ENCODE assay signal across 1 cellular context in the genomic region with DNA sequence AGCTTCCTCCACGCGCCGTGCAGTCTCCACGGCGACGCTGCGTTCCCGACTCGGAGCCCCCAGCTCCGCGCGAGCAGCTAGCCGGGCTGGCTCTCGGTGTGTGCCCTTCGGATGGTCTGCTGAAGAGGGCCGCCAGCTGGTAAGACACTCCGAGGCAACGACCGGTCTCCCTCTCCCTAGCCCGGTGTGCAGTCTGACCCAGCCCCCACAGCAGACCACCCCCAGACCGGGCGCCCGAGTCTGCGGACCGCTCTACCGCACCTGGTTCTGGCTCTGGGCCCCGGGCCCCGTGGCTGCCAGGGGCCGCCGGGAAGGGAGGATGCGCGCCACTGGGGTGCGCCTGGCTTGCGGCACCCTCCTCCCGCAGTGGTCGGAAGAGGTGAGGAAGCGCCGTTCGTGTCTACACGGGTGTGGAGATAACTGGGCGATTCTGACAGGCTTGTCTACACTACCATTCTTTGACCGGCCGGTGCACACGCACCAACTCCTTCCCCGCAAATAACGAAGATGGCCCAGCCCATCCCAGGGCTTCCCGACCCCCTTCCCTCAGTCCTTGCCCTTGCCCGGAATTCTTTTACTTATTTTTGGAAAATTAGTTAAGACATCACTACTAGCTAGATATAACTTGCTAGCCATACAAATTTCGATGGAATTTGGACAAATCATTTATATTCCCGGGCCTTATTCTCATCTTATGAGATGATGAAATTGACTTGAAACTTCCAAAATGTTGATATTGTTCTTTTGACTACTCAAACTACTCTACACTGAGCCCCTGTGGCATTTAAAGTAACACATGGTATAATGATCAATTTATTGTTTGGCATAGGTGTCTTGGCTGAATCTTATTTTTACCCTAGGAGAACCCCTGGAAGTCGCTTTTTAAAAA.
A peak's percentile ranks its signal among the peaks of the same experiment; 100 is the strongest.
TF ChIP-seq lines count a peak whose summit lies in the region.

No MANE protein-coding gene starts in this region.

TF ChIP-seq in K562, 482 proteins besides CTCF, POLR2A, EP300 and RAD21 (continued from another document and continues in another):
- TF ChIP-seq, protein P1, sequence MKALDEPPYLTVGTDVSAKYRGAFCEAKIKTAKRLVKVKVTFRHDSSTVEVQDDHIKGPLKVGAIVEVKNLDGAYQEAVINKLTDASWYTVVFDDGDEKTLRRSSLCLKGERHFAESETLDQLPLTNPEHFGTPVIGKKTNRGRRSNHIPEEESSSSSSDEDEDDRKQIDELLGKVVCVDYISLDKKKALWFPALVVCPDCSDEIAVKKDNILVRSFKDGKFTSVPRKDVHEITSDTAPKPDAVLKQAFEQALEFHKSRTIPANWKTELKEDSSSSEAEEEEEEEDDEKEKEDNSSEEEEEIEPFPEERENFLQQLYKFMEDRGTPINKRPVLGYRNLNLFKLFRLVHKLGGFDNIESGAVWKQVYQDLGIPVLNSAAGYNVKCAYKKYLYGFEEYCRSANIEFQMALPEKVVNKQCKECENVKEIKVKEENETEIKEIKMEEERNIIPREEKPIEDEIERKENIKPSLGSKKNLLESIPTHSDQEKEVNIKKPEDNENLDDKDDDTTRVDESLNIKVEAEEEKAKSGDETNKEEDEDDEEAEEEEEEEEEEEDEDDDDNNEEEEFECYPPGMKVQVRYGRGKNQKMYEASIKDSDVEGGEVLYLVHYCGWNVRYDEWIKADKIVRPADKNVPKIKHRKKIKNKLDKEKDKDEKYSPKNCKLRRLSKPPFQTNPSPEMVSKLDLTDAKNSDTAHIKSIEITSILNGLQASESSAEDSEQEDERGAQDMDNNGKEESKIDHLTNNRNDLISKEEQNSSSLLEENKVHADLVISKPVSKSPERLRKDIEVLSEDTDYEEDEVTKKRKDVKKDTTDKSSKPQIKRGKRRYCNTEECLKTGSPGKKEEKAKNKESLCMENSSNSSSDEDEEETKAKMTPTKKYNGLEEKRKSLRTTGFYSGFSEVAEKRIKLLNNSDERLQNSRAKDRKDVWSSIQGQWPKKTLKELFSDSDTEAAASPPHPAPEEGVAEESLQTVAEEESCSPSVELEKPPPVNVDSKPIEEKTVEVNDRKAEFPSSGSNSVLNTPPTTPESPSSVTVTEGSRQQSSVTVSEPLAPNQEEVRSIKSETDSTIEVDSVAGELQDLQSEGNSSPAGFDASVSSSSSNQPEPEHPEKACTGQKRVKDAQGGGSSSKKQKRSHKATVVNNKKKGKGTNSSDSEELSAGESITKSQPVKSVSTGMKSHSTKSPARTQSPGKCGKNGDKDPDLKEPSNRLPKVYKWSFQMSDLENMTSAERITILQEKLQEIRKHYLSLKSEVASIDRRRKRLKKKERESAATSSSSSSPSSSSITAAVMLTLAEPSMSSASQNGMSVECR (CRISPR knock-in tag; IDR thresholded peaks at IDR 0.05) = peak; percentile 58; the same call in 1 of the 2 replicates
- TF ChIP-seq, protein P2, sequence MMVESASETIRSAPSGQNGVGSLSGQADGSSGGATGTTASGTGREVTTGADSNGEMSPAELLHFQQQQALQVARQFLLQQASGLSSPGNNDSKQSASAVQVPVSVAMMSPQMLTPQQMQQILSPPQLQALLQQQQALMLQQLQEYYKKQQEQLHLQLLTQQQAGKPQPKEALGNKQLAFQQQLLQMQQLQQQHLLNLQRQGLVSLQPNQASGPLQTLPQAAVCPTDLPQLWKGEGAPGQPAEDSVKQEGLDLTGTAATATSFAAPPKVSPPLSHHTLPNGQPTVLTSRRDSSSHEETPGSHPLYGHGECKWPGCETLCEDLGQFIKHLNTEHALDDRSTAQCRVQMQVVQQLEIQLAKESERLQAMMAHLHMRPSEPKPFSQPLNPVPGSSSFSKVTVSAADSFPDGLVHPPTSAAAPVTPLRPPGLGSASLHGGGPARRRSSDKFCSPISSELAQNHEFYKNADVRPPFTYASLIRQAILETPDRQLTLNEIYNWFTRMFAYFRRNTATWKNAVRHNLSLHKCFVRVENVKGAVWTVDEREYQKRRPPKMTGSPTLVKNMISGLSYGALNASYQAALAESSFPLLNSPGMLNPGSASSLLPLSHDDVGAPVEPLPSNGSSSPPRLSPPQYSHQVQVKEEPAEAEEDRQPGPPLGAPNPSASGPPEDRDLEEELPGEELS (CRISPR knock-in tag; IDR thresholded peaks at IDR 0.05; ENCODE audit: borderline replicate concordance) = no peak
- no peak for TF ChIP-seq KAT8 (IDR thresholded peaks at IDR 0.05; ENCODE audit: low read depth)
- TF ChIP-seq ZKSCAN1 (IDR thresholded peaks at IDR 0.05; ENCODE audit: low read depth, low read length) = no peak
- TF ChIP-seq CREM (IDR thresholded peaks at IDR 0.05; ENCODE audit: low read depth) = peak; percentile 62; the same call in 1 of the 2 replicates
- no peak for TF ChIP-seq TEAD4 (IDR thresholded peaks at IDR 0.05; ENCODE audit: low read length)
- no peak for TF ChIP-seq TEAD4 (CRISPR knock-in tag; IDR thresholded peaks at IDR 0.05; ENCODE audit: borderline replicate concordance)
- TF ChIP-seq TCF3 (CRISPR knock-in tag; IDR thresholded peaks at IDR 0.05) = no peak
- TF ChIP-seq, protein P3, sequence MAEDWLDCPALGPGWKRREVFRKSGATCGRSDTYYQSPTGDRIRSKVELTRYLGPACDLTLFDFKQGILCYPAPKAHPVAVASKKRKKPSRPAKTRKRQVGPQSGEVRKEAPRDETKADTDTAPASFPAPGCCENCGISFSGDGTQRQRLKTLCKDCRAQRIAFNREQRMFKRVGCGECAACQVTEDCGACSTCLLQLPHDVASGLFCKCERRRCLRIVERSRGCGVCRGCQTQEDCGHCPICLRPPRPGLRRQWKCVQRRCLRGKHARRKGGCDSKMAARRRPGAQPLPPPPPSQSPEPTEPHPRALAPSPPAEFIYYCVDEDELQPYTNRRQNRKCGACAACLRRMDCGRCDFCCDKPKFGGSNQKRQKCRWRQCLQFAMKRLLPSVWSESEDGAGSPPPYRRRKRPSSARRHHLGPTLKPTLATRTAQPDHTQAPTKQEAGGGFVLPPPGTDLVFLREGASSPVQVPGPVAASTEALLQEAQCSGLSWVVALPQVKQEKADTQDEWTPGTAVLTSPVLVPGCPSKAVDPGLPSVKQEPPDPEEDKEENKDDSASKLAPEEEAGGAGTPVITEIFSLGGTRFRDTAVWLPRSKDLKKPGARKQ (CRISPR knock-in tag; IDR thresholded peaks at IDR 0.05) = no peak
- TF ChIP-seq, protein P4, sequence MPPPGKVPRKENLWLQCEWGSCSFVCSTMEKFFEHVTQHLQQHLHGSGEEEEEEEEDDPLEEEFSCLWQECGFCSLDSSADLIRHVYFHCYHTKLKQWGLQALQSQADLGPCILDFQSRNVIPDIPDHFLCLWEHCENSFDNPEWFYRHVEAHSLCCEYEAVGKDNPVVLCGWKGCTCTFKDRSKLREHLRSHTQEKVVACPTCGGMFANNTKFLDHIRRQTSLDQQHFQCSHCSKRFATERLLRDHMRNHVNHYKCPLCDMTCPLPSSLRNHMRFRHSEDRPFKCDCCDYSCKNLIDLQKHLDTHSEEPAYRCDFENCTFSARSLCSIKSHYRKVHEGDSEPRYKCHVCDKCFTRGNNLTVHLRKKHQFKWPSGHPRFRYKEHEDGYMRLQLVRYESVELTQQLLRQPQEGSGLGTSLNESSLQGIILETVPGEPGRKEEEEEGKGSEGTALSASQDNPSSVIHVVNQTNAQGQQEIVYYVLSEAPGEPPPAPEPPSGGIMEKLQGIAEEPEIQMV (tag; conservative IDR thresholded peaks at IDR 0.05; ENCODE audit: low read depth) = no peak
- TF ChIP-seq, protein P5, sequence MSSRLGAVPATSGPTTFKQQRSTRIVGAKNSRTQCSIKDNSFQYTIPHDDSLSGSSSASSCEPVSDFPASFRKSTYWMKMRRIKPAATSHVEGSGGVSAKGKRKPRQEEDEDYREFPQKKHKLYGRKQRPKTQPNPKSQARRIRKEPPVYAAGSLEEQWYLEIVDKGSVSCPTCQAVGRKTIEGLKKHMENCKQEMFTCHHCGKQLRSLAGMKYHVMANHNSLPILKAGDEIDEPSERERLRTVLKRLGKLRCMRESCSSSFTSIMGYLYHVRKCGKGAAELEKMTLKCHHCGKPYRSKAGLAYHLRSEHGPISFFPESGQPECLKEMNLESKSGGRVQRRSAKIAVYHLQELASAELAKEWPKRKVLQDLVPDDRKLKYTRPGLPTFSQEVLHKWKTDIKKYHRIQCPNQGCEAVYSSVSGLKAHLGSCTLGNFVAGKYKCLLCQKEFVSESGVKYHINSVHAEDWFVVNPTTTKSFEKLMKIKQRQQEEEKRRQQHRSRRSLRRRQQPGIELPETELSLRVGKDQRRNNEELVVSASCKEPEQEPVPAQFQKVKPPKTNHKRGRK (tag; IDR thresholded peaks at IDR 0.05) = no peak
- TF ChIP-seq, protein P6, sequence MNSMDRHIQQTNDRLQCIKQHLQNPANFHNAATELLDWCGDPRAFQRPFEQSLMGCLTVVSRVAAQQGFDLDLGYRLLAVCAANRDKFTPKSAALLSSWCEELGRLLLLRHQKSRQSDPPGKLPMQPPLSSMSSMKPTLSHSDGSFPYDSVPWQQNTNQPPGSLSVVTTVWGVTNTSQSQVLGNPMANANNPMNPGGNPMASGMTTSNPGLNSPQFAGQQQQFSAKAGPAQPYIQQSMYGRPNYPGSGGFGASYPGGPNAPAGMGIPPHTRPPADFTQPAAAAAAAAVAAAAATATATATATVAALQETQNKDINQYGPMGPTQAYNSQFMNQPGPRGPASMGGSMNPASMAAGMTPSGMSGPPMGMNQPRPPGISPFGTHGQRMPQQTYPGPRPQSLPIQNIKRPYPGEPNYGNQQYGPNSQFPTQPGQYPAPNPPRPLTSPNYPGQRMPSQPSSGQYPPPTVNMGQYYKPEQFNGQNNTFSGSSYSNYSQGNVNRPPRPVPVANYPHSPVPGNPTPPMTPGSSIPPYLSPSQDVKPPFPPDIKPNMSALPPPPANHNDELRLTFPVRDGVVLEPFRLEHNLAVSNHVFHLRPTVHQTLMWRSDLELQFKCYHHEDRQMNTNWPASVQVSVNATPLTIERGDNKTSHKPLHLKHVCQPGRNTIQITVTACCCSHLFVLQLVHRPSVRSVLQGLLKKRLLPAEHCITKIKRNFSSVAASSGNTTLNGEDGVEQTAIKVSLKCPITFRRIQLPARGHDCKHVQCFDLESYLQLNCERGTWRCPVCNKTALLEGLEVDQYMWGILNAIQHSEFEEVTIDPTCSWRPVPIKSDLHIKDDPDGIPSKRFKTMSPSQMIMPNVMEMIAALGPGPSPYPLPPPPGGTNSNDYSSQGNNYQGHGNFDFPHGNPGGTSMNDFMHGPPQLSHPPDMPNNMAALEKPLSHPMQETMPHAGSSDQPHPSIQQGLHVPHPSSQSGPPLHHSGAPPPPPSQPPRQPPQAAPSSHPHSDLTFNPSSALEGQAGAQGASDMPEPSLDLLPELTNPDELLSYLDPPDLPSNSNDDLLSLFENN (IDR thresholded peaks at IDR 0.05; ENCODE audit: low read depth in 2 of 2, low read length in 2 of 2) = peak in 1 of 2 experiments; percentile 55; a peak in 1 of 4 replicates
- TF ChIP-seq, protein P7, sequence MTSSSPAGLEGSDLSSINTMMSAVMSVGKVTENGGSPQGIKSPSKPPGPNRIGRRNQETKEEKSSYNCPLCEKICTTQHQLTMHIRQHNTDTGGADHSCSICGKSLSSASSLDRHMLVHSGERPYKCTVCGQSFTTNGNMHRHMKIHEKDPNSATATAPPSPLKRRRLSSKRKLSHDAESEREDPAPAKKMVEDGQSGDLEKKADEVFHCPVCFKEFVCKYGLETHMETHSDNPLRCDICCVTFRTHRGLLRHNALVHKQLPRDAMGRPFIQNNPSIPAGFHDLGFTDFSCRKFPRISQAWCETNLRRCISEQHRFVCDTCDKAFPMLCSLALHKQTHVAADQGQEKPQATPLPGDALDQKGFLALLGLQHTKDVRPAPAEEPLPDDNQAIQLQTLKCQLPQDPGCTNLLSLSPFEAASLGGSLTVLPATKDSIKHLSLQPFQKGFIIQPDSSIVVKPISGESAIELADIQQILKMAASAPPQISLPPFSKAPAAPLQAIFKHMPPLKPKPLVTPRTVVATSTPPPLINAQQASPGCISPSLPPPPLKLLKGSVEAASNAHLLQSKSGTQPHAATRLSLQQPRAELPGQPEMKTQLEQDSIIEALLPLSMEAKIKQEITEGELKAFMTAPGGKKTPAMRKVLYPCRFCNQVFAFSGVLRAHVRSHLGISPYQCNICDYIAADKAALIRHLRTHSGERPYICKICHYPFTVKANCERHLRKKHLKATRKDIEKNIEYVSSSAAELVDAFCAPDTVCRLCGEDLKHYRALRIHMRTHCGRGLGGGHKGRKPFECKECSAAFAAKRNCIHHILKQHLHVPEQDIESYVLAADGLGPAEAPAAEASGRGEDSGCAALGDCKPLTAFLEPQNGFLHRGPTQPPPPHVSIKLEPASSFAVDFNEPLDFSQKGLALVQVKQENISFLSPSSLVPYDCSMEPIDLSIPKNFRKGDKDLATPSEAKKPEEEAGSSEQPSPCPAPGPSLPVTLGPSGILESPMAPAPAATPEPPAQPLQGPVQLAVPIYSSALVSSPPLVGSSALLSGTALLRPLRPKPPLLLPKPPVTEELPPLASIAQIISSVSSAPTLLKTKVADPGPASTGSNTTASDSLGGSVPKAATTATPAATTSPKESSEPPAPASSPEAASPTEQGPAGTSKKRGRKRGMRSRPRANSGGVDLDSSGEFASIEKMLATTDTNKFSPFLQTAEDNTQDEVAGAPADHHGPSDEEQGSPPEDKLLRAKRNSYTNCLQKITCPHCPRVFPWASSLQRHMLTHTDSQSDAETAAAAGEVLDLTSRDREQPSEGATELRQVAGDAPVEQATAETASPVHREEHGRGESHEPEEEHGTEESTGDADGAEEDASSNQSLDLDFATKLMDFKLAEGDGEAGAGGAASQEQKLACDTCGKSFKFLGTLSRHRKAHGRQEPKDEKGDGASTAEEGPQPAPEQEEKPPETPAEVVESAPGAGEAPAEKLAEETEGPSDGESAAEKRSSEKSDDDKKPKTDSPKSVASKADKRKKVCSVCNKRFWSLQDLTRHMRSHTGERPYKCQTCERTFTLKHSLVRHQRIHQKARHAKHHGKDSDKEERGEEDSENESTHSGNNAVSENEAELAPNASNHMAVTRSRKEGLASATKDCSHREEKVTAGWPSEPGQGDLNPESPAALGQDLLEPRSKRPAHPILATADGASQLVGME (CRISPR knock-in tag; IDR thresholded peaks at IDR 0.05) = peak; percentile 95
- TF ChIP-seq PHB2 (IDR thresholded peaks at IDR 0.05; ENCODE audit: low read depth) = no peak
- peak; percentile 68 for TF ChIP-seq FOXJ2 (tag; IDR thresholded peaks at IDR 0.05)
- no peak for TF ChIP-seq STAT5A (IDR thresholded peaks at IDR 0.05; ENCODE audit: borderline replicate concordance, low read length)
- TF ChIP-seq BHLHE40 (IDR thresholded peaks at IDR 0.05; ENCODE audit: low read length) = no peak; the same call in 1 of the 2 replicates
